Comparison of ENCODE assay signal across 1 cellular context in the genomic region with DNA sequence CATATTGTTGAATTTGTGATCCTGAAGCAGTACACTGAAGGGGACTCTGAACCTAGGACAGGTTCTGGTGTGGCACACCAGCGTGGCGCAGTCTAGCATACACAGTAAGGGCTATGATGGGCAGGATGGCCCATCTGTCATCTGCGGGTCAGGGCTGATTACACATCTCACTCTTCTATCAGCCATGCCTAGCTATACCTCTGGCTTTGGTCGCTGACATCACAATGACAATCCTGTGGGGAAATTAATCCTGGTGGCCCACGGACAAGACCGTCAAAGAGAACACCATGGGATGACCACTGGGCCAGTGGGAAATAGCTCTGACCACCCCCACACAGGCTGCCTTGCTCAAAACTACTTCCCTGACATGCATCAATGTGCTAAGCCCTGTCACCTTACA.
TF ChIP-seq lines count a peak whose summit lies in the region.

No MANE protein-coding gene starts in this region.

TF ChIP-seq in IMR-90, 13 proteins besides CTCF, POLR2A, EP300 and RAD21:
- no peak for TF ChIP-seq SMC3 (IDR thresholded peaks at IDR 0.05; ENCODE audit: low read depth, low read length)
- no peak for TF ChIP-seq RCOR1 (IDR thresholded peaks at IDR 0.05; ENCODE audit: insufficient replicate concordance, low read length)
- TF ChIP-seq CEBPB (IDR thresholded peaks at IDR 0.05; ENCODE audit: low read depth, low read length), result no peak
- no peak for TF ChIP-seq RFX5 (IDR thresholded peaks at IDR 0.05; ENCODE audit: low read depth, low read length)
- TF ChIP-seq, protein P1, sequence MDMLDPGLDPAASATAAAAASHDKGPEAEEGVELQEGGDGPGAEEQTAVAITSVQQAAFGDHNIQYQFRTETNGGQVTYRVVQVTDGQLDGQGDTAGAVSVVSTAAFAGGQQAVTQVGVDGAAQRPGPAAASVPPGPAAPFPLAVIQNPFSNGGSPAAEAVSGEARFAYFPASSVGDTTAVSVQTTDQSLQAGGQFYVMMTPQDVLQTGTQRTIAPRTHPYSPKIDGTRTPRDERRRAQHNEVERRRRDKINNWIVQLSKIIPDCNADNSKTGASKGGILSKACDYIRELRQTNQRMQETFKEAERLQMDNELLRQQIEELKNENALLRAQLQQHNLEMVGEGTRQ (IDR thresholded peaks at IDR 0.05; ENCODE audit: low read depth, low read length), result no peak
- TF ChIP-seq FOS (IDR thresholded peaks at IDR 0.05; ENCODE audit: low read depth, low read length), result no peak
- no peak for TF ChIP-seq MAFK (IDR thresholded peaks at IDR 0.05; ENCODE audit: low read depth, low read length)
- no peak for TF ChIP-seq CHD1 (IDR thresholded peaks at IDR 0.05; ENCODE audit: low read depth, low read length)
- no peak for TF ChIP-seq MXI1 (IDR thresholded peaks at IDR 0.05; ENCODE audit: borderline replicate concordance, low read depth, low read length)
- TF ChIP-seq NFE2L2 (IDR thresholded peaks at IDR 0.05; ENCODE audit: low read depth, low read length), result no peak
- no peak for TF ChIP-seq BHLHE40 (IDR thresholded peaks at IDR 0.05; ENCODE audit: low read depth, low read length)
- no peak for TF ChIP-seq MAZ (IDR thresholded peaks at IDR 0.05; ENCODE audit: borderline replicate concordance, low read depth, low read length)
